In the genomic region with DNA sequence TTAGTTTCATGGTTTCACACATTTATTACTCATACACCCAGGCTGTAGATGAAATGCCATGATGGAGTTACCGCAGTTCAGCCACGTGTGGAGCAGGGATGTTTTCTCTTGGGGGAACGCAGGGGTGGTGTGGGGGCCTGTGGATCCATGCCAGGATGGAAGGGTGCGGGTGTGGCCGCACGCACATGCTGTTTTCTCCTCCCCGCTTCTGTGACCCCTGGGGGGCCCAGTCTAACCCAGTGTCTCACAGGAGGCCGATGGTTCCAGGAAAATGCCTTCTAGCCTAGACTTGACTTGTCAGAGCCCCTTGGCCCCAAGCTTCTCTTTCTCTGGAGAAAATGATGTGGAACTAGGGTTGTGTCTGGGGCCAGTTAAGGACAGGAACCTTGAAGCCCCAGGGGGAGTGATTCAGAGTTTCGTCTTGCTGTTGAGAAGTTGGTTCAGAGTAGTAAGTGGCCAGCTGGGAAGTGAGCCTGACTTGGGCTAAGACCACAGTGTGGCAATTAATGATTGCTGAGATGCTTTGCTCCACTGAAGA, we compare ENCODE assay signal across 11 cellular contexts.
DNase-seq lines count a peak whose midpoint lies in the region; ATAC-seq and FAIRE-seq lines count a peak whose summit lies in the region.
"Had no signal": no experiment of that assay in that cellular context is flagged by ENCODE, and none has a peak within 500 bp of the region (broad histone marks: within the 10 kb centered on the region; RNA-seq: fewer than 3 reads in every experiment).

No MANE protein-coding gene starts in this region.

- H2AK5ac ChIP-seq in neuronal stem cell (ENCODE audit: low read depth, low read length) = peak overlapping the region; percentile 8

- no peak overlapping the region for H3K27ac ChIP-seq in neuronal stem cell (replicated peaks; ENCODE audit: low read length)

- H3K4me1 Mint-ChIP-seq in activated T-helper 17 cell treated with anti-CD3 and anti-CD28 coated beads, Interleukin-2, amount 50 U/mL, for 72 hours = peaks cover 58% of the 10 kb centered on the region

- no peaks in the 10 kb centered on the region for H3K4me1 ChIP-seq in neuronal stem cell (ENCODE audit: control insufficient read depth in 2 of 2, insufficient read depth in 1 of 2, low read depth in 1 of 2, low read length in 2 of 2)

- H3K27me3 Mint-ChIP-seq in activated T-helper 17 cell treated with anti-CD3 and anti-CD28 coated beads, Interleukin-2, amount 50 U/mL, for 72 hours = no peaks in the 10 kb centered on the region

- peak; percentile 85 for ATAC-seq in GM18909 (IDR thresholded peaks at IDR 0.05; ENCODE audit: poor library complexity, unreplicated experiment)
- peak; percentile 80 for ATAC-seq in HG03139 (IDR thresholded peaks at IDR 0.05; ENCODE audit: unreplicated experiment)
- peak; percentile 54 for ATAC-seq in activated T-helper 17 cell treated with anti-CD3 and anti-CD28 coated beads, Interleukin-2, amount 50 U/mL, for 72 hours (replicated peaks)
- no peak for ATAC-seq in GM21381 (IDR thresholded peaks at IDR 0.05; ENCODE audit: unreplicated experiment)

- peak overlapping the region; percentile 90 for H3K27ac Mint-ChIP-seq in activated T-helper 17 cell treated with anti-CD3 and anti-CD28 coated beads, Interleukin-2, amount 50 U/mL, for 72 hours

- H3K4me3 ChIP-seq in neuronal stem cell (ENCODE audit: low read length in 2 of 2) = no peak overlapping the region

- no peak overlapping the region for H3K4ac ChIP-seq in neuronal stem cell (ENCODE audit: low read length)

- no peaks in the 10 kb centered on the region for H3K36me3 ChIP-seq in neuronal stem cell (replicated peaks in 1 of 2; ENCODE audit: control insufficient read depth in 2 of 2, insufficient read depth in 2 of 2, low read length in 2 of 2)

- H3K27me3 ChIP-seq in neuronal stem cell (ENCODE audit: control insufficient read depth in 3 of 3, insufficient read depth in 3 of 3, low read depth in 1 of 3, low read length in 3 of 3) = no peaks in the 10 kb centered on the region

- DNase-seq in neuronal stem cell (ENCODE audit: low spot score) (no peak), urothelium cell line (ENCODE audit: low spot score) (no peak), activated gamma-delta T cell treated with Interleukin-2 at 50 U/mL for 16 hours (no peak), iPS-NIHi11 (ENCODE audit: low spot score) (no peak)
- DNase-seq: caudate nucleus, glutamatergic neuron, Kasumi-1 had no signal

- H3K4me3 Mint-ChIP-seq in activated T-helper 17 cell treated with anti-CD3 and anti-CD28 coated beads, Interleukin-2, amount 50 U/mL, for 72 hours = peak overlapping the region; percentile 67

- no peak overlapping the region for H4K8ac ChIP-seq in neuronal stem cell (ENCODE audit: low read depth, low read length)

- H2BK12ac ChIP-seq in neuronal stem cell (ENCODE audit: low read length) = no peak overlapping the region

- H3K4me2 ChIP-seq in neuronal stem cell (ENCODE audit: insufficient read depth, low read length, poor library complexity, severe bottlenecking) = no peak overlapping the region

- no peak overlapping the region for H2AFZ ChIP-seq in neuronal stem cell (ENCODE audit: low read length)

- H3K79me1 ChIP-seq in neuronal stem cell (ENCODE audit: low read depth, low read length) = no peaks in the 10 kb centered on the region

- FAIRE-seq in urothelium cell line (lab: Jason Lieb, UNC) = no peak

- no peak overlapping the region for H2BK120ac ChIP-seq in neuronal stem cell (ENCODE audit: low read depth, low read length)

- WGBS in neuronal stem cell (ENCODE audit: extremely low coverage in 2 of 2, insufficient read length in 2 of 2, insufficient replicate concordance in 1 of 2), 2 donors = no CpG with 5 or more reads among the region's 9 CpGs

- H3K18ac ChIP-seq in neuronal stem cell (ENCODE audit: low read length) = no peak overlapping the region

- peaks cover 4% of the 10 kb centered on the region for H3K9me3 Mint-ChIP-seq in activated T-helper 17 cell treated with anti-CD3 and anti-CD28 coated beads, Interleukin-2, amount 50 U/mL, for 72 hours

- no peak overlapping the region for H3K14ac ChIP-seq in neuronal stem cell (ENCODE audit: low read length)

- no peak overlapping the region for H2BK5ac ChIP-seq in neuronal stem cell (ENCODE audit: low read length)

- no peaks in the 10 kb centered on the region for H3K9me3 ChIP-seq in neuronal stem cell (replicated peaks in 1 of 2; ENCODE audit: control insufficient read depth in 2 of 2, insufficient read depth in 1 of 2, low read depth in 1 of 2, low read length in 2 of 2)

- H4K91ac ChIP-seq in neuronal stem cell (ENCODE audit: low read depth, low read length, poor library complexity) = no peak overlapping the region

- H2BK15ac ChIP-seq in neuronal stem cell (ENCODE audit: low read length) = no peak overlapping the region

- no peak overlapping the region for H3K23ac ChIP-seq in neuronal stem cell (ENCODE audit: low read depth, low read length, poor library complexity)

- peaks cover 64% of the 10 kb centered on the region for H3K36me3 Mint-ChIP-seq in activated T-helper 17 cell treated with anti-CD3 and anti-CD28 coated beads, Interleukin-2, amount 50 U/mL, for 72 hours (ENCODE audit: low read depth)

- H3K9ac ChIP-seq in neuronal stem cell (ENCODE audit: low read depth, low read length, poor library complexity) = no peak overlapping the region
